ENCODE assay signal across 1 cellular context in the genomic region with DNA sequence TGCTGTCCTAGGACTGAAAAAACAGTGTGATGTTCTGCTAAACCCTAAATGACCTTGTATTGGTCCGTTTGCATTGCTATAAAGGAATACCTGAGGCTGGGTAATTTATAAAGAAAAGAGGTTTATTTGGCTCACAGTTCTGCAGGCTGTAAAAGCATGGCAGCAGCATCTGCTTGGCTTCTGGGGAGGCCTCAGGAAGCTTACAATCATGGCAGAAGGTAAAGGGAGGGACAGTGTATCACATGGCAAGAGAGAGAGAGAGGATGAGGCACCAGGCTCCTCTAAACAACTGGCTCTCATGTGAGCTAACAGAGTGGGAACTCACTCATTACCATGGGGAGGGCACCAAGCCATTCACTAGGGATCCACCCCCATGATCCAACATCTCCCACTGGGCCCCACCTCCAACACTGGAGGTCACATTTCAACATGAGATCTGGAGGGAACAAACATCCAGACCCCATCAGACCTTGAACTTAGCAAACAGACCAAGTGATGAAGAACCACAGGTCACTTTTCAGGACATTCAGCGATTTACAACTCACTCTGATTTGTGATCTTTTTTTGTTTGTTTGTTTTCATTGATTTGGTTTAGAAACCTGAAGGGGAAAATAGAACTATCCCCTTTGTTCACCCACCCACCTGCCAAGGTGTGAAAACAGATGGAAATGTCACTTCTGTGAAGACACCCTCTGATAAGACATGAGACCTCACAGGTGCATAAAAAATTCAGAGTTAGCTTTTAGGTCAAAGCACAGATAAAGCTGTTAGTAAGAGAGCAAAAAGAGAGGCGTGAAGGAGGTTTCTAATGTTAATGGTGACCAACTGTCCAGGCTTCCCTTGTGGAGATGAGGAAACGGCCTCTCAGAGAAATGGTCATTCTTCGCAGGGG.
A peak's percentile ranks its signal among the peaks of the same experiment; 100 is the strongest.
TF ChIP-seq lines count a peak whose summit lies in the region.

No MANE protein-coding gene starts in this region.

TF ChIP-seq in HepG2, 621 proteins besides CTCF, POLR2A, EP300 and RAD21 (continued from another document and continues in another):
- no peak for TF ChIP-seq SNAI1 (CRISPR knock-in tag; IDR thresholded peaks at IDR 0.05; ENCODE audit: borderline replicate concordance)
- TF ChIP-seq XBP1 (CRISPR knock-in tag; IDR thresholded peaks at IDR 0.05): no peak
- no peak for TF ChIP-seq ZBTB1 (CRISPR knock-in tag; IDR thresholded peaks at IDR 0.05; ENCODE audit: borderline replicate concordance)
- TF ChIP-seq ZNF230 (CRISPR knock-in tag; IDR thresholded peaks at IDR 0.05): no peak
- TF ChIP-seq, protein P1, sequence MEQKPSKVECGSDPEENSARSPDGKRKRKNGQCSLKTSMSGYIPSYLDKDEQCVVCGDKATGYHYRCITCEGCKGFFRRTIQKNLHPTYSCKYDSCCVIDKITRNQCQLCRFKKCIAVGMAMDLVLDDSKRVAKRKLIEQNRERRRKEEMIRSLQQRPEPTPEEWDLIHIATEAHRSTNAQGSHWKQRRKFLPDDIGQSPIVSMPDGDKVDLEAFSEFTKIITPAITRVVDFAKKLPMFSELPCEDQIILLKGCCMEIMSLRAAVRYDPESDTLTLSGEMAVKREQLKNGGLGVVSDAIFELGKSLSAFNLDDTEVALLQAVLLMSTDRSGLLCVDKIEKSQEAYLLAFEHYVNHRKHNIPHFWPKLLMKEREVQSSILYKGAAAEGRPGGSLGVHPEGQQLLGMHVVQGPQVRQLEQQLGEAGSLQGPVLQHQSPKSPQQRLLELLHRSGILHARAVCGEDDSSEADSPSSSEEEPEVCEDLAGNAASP (CRISPR knock-in tag; IDR thresholded peaks at IDR 0.05; ENCODE audit: borderline replicate concordance): peak; percentile 81
- TF ChIP-seq ZNF33B (CRISPR knock-in tag; IDR thresholded peaks at IDR 0.05): no peak
- no peak for TF ChIP-seq ZNF558 (CRISPR knock-in tag; IDR thresholded peaks at IDR 0.05; ENCODE audit: borderline replicate concordance)
- TF ChIP-seq, protein P2, sequence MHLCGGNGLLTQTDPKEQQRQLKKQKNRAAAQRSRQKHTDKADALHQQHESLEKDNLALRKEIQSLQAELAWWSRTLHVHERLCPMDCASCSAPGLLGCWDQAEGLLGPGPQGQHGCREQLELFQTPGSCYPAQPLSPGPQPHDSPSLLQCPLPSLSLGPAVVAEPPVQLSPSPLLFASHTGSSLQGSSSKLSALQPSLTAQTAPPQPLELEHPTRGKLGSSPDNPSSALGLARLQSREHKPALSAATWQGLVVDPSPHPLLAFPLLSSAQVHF (CRISPR knock-in tag; IDR thresholded peaks at IDR 0.05): no peak
- TF ChIP-seq SP140L (CRISPR knock-in tag; IDR thresholded peaks at IDR 0.05; ENCODE audit: borderline replicate concordance): 0 out of 2 replicates have a peak, but pooled peaks have one; percentile 36
- no peak for TF ChIP-seq NAIF1 (CRISPR knock-in tag; IDR thresholded peaks at IDR 0.05; ENCODE audit: borderline replicate concordance)
- TF ChIP-seq, protein P3, sequence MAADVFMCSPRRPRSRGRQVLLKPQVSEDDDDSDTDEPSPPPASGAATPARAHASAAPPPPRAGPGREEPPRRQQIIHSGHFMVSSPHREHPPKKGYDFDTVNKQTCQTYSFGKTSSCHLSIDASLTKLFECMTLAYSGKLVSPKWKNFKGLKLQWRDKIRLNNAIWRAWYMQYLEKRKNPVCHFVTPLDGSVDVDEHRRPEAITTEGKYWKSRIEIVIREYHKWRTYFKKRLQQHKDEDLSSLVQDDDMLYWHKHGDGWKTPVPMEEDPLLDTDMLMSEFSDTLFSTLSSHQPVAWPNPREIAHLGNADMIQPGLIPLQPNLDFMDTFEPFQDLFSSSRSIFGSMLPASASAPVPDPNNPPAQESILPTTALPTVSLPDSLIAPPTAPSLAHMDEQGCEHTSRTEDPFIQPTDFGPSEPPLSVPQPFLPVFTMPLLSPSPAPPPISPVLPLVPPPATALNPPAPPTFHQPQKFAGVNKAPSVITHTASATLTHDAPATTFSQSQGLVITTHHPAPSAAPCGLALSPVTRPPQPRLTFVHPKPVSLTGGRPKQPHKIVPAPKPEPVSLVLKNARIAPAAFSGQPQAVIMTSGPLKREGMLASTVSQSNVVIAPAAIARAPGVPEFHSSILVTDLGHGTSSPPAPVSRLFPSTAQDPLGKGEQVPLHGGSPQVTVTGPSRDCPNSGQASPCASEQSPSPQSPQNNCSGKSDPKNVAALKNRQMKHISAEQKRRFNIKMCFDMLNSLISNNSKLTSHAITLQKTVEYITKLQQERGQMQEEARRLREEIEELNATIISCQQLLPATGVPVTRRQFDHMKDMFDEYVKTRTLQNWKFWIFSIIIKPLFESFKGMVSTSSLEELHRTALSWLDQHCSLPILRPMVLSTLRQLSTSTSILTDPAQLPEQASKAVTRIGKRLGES (CRISPR knock-in tag; IDR thresholded peaks at IDR 0.05; ENCODE audit: borderline replicate concordance): no peak
- 0 out of 2 replicates have a peak, but pooled peaks have one; percentile 29 for TF ChIP-seq JUND (CRISPR knock-in tag; IDR thresholded peaks at IDR 0.05)
- TF ChIP-seq, protein P4, sequence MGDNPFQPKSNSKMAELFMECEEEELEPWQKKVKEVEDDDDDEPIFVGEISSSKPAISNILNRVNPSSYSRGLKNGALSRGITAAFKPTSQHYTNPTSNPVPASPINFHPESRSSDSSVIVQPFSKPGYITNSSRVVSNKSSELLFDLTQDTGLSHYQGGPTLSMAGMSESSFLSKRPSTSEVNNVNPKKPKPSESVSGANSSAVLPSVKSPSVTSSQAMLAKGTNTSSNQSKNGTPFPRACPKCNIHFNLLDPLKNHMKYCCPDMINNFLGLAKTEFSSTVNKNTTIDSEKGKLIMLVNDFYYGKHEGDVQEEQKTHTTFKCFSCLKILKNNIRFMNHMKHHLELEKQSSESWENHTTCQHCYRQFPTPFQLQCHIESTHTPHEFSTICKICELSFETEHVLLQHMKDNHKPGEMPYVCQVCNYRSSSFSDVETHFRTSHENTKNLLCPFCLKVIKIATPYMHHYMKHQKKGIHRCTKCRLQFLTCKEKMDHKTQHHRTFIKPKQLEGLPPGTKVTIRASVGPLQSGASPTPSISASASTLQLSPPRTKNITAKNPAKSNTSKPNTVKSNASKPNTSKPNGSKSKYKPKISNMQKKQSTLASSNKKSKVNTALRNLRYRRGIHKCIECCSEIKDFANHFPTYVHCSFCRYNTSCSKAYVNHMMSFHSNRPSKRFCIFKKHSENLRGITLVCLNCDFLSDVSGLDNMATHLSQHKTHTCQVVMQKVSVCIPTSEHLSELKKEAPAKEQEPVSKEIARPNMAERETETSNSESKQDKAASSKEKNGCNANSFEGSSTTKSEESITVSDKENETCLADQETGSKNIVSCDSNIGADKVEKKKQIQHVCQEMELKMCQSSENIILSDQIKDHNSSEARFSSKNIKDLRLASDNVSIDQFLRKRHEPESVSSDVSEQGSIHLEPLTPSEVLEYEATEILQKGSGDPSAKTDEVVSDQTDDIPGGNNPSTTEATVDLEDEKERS (CRISPR knock-in tag; IDR thresholded peaks at IDR 0.05): peak; percentile 95
- no peak for TF ChIP-seq ZNF761 (CRISPR knock-in tag; conservative IDR thresholded peaks at IDR 0.05)
- TF ChIP-seq ADNP (CRISPR knock-in tag; IDR thresholded peaks at IDR 0.05): no peak
- TF ChIP-seq FOXO1 (CRISPR knock-in tag; IDR thresholded peaks at IDR 0.05): peak; percentile 80
- TF ChIP-seq ZNF552 (CRISPR knock-in tag; IDR thresholded peaks at IDR 0.05; ENCODE audit: borderline replicate concordance): no peak
- peak; percentile 82; the same call in 1 of the 2 replicates for TF ChIP-seq ZBTB7A (CRISPR knock-in tag; IDR thresholded peaks at IDR 0.05)
- TF ChIP-seq NCOA1 (CRISPR knock-in tag; IDR thresholded peaks at IDR 0.05): no peak
- 0 out of 2 replicates have a peak, but pooled peaks have one; percentile 34 for TF ChIP-seq ELF3 (CRISPR knock-in tag; IDR thresholded peaks at IDR 0.05)
- TF ChIP-seq, protein P5, sequence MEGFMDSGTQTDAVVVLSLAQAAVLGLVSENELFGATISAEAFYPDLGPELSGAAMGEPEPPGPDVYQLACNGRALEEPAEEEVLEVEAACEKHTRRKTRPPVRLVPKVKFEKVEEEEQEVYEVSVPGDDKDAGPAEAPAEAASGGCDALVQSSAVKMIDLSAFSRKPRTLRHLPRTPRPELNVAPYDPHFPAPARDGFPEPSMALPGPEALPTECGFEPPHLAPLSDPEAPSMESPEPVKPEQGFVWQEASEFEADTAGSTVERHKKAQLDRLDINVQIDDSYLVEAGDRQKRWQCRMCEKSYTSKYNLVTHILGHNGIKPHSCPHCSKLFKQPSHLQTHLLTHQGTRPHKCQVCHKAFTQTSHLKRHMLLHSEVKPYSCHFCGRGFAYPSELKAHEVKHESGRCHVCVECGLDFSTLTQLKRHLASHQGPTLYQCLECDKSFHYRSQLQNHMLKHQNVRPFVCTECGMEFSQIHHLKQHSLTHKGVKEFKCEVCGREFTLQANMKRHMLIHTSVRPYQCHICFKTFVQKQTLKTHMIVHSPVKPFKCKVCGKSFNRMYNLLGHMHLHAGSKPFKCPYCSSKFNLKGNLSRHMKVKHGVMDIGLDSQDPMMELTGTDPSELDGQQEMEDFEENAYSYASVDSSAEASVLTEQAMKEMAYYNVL (CRISPR knock-in tag; IDR thresholded peaks at IDR 0.05; ENCODE audit: borderline replicate concordance): no peak
- peak; percentile 63; the same call in 1 of the 2 replicates for TF ChIP-seq ZBTB20 (CRISPR knock-in tag; IDR thresholded peaks at IDR 0.05; ENCODE audit: borderline replicate concordance, low read depth)
- no peak for TF ChIP-seq MYNN (CRISPR knock-in tag; IDR thresholded peaks at IDR 0.05; ENCODE audit: low read depth)
- TF ChIP-seq CAMTA2 (CRISPR knock-in tag; IDR thresholded peaks at IDR 0.05; ENCODE audit: borderline replicate concordance): no peak
- TF ChIP-seq EEA1 (CRISPR knock-in tag; IDR thresholded peaks at IDR 0.05; ENCODE audit: borderline replicate concordance): no peak
- TF ChIP-seq, protein P6, sequence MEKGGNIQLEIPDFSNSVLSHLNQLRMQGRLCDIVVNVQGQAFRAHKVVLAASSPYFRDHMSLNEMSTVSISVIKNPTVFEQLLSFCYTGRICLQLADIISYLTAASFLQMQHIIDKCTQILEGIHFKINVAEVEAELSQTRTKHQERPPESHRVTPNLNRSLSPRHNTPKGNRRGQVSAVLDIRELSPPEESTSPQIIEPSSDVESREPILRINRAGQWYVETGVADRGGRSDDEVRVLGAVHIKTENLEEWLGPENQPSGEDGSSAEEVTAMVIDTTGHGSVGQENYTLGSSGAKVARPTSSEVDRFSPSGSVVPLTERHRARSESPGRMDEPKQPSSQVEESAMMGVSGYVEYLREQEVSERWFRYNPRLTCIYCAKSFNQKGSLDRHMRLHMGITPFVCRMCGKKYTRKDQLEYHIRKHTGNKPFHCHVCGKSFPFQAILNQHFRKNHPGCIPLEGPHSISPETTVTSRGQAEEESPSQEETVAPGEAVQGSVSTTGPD (CRISPR knock-in tag; IDR thresholded peaks at IDR 0.05): no peak
- peak; percentile 56; the same call in 1 of the 2 replicates for TF ChIP-seq FOXP1 (IDR thresholded peaks at IDR 0.05)
- TF ChIP-seq FOXP1 (CRISPR knock-in tag; IDR thresholded peaks at IDR 0.05): peak; percentile 89
- no peak for TF ChIP-seq ZNF17 (CRISPR knock-in tag; IDR thresholded peaks at IDR 0.05)
- TF ChIP-seq MAFF (IDR thresholded peaks at IDR 0.05; ENCODE audit: low read depth, low read length): peak; percentile 62
- no peak for TF ChIP-seq FOXK2 (IDR thresholded peaks at IDR 0.05)
- TF ChIP-seq ZNF343 (CRISPR knock-in tag; IDR thresholded peaks at IDR 0.05): no peak
- TF ChIP-seq, protein P7, sequence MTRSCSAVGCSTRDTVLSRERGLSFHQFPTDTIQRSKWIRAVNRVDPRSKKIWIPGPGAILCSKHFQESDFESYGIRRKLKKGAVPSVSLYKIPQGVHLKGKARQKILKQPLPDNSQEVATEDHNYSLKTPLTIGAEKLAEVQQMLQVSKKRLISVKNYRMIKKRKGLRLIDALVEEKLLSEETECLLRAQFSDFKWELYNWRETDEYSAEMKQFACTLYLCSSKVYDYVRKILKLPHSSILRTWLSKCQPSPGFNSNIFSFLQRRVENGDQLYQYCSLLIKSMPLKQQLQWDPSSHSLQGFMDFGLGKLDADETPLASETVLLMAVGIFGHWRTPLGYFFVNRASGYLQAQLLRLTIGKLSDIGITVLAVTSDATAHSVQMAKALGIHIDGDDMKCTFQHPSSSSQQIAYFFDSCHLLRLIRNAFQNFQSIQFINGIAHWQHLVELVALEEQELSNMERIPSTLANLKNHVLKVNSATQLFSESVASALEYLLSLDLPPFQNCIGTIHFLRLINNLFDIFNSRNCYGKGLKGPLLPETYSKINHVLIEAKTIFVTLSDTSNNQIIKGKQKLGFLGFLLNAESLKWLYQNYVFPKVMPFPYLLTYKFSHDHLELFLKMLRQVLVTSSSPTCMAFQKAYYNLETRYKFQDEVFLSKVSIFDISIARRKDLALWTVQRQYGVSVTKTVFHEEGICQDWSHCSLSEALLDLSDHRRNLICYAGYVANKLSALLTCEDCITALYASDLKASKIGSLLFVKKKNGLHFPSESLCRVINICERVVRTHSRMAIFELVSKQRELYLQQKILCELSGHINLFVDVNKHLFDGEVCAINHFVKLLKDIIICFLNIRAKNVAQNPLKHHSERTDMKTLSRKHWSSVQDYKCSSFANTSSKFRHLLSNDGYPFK (CRISPR knock-in tag; IDR thresholded peaks at IDR 0.05; ENCODE audit: borderline replicate concordance): no peak
- peak; percentile 67; the same call in 1 of the 2 replicates for TF ChIP-seq ISL2 (CRISPR knock-in tag; IDR thresholded peaks at IDR 0.05)
- no peak for TF ChIP-seq HNRNPL (IDR thresholded peaks at IDR 0.05; ENCODE audit: low read depth, low read length)
- no peak for TF ChIP-seq GZF1 (CRISPR knock-in tag; IDR thresholded peaks at IDR 0.05)
- TF ChIP-seq ZFYVE20 (CRISPR knock-in tag; IDR thresholded peaks at IDR 0.05; ENCODE audit: borderline replicate concordance, low read depth): no peak
- no peak for TF ChIP-seq ZNF790 (CRISPR knock-in tag; IDR thresholded peaks at IDR 0.05; ENCODE audit: borderline replicate concordance)
- TF ChIP-seq ZSCAN22 (CRISPR knock-in tag; IDR thresholded peaks at IDR 0.05): no peak
- TF ChIP-seq PHF20 (CRISPR knock-in tag; IDR thresholded peaks at IDR 0.05): no peak
- no peak for TF ChIP-seq ZNF136 (CRISPR knock-in tag; IDR thresholded peaks at IDR 0.05; ENCODE audit: low read depth)
- TF ChIP-seq, protein P8, sequence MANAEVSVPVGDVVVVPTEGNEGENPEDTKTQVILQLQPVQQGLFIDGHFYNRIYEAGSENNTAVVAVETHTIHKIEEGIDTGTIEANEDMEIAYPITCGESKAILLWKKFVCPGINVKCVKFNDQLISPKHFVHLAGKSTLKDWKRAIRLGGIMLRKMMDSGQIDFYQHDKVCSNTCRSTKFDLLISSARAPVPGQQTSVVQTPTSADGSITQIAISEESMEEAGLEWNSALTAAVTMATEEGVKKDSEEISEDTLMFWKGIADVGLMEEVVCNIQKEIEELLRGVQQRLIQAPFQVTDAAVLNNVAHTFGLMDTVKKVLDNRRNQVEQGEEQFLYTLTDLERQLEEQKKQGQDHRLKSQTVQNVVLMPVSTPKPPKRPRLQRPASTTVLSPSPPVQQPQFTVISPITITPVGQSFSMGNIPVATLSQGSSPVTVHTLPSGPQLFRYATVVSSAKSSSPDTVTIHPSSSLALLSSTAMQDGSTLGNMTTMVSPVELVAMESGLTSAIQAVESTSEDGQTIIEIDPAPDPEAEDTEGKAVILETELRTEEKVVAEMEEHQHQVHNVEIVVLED (CRISPR knock-in tag; IDR thresholded peaks at IDR 0.05; ENCODE audit: borderline replicate concordance): no peak
- TF ChIP-seq, protein P9, sequence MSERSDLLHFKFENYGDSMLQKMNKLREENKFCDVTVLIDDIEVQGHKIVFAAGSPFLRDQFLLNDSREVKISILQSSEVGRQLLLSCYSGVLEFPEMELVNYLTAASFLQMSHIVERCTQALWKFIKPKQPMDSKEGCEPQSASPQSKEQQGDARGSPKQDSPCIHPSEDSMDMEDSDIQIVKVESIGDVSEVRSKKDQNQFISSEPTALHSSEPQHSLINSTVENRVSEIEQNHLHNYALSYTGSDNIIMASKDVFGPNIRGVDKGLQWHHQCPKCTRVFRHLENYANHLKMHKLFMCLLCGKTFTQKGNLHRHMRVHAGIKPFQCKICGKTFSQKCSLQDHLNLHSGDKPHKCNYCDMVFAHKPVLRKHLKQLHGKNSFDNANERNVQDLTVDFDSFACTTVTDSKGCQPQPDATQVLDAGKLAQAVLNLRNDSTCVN (CRISPR knock-in tag; IDR thresholded peaks at IDR 0.05; ENCODE audit: borderline replicate concordance): peak; percentile 81
